7 cellular contexts compared by ENCODE assay signal in the genomic region with DNA sequence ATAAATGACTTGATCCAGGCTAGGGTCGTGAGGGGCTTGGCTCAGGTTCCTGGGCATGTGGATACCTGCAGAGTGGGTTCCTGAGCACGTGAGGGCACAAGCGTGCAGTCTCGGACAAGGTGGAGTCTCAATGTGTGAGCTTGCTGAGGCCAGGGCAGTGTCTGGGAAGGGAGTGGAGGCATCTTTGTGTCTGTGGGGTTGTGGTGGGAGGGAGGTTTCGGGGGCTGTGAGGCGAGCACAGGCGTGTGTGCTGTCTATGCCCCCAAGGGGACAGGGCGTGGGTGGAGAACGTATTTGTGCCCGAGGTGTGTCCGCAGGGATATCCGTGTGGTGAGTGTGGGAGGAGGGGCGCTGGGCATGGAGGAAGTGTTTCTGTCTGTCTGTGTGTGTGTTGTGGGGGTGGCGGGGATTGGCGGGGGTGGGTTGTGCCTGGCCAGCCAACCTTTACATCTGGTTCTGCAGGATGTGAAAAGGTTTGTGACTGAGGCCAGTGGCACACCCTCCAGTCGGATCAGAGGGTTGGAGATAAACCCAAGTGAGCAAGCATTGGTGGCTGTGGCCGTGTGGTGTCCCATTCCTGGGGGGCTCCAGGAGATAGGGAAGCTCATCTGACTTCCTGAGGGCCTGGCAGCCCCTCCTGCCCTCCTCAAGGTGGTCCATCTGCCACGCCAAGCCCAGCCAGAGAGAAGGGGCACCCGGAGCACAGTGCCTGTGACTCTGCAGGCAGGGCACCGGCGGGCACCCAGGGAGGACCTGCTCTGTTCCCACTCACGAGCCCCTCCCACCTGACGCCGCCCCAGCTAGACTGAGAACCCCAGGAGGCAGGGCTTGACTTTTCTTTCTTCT. TPM values are rescaled to one million over a fixed set of nuclear protein-coding genes. Genes with fewer than 3 reads are reported as not detected.
DNase-seq lines count a peak whose midpoint lies in the region; ATAC-seq, FAIRE-seq and TF ChIP-seq lines count a peak whose summit lies in the region.

No MANE protein-coding gene starts in this region.

- TF ChIP-seq RAD21 in GM12878 (IDR thresholded peaks at IDR 0.05; ENCODE audit: insufficient read depth, low read depth, low read length) = no peak

- no peaks in the 10 kb centered on the region for H3K27me3 Mint-ChIP-seq in memory B cell

- BruUV-seq in GM12878 (replicated peaks; lab: Mats Ljungman, UMichigan) = no TSS peak

- peaks cover 45% of the 10 kb centered on the region for H3K4me1 Mint-ChIP-seq in memory B cell

- H3K9me3 Mint-ChIP-seq in memory B cell = no peaks in the 10 kb centered on the region

- WGBS in GM12878 (ENCODE audit: insufficient coverage, insufficient replicate concordance, low lambda C conversion rate, missing lambda C conversion rate) = 6% methylated on average over 24 of the region's 24 CpGs
- whole genome bisulfite sequencing in aorta, 2 donors = 71 to 82% methylated on average over 24 of the region's 24 CpGs

- H4K20me1 ChIP-seq in Karpas-422 (ENCODE audit: insufficient read depth, low read depth, low read length) (no peaks in the 10 kb centered on the region), GM12878 (ENCODE audit: control insufficient read depth, insufficient read depth) (no peaks in the 10 kb centered on the region)

- H3K36me3 ChIP-seq in Karpas-422 (ENCODE audit: insufficient read depth, low read length) (no peaks in the 10 kb centered on the region), GM12878 (ENCODE audit: control insufficient read depth in 2 of 2, insufficient read depth in 2 of 2, low read length in 1 of 2) (no peaks in the 10 kb centered on the region), aorta (ENCODE audit: control insufficient read depth in 1 of 2, insufficient read depth in 2 of 2, low read length in 1 of 2) (no peaks in the 10 kb centered on the region)

- RAD21 ChIA-PET in GM12878 (lab: Charles Lee; ENCODE audit: unreplicated experiment) = interaction anchor here (0.7 to 5.9 kb wide), 14 partner anchors 10 to 315 kb away, joined by 3 to 70 read pairs (median 6); partner anchors contain the start of gene ZFP36L2

- H2AFZ ChIP-seq in Karpas-422 (ENCODE audit: low read length) (peak overlapping the region; percentile 49; the same call in 1 of the 2 replicates), GM12878 (ENCODE audit: control insufficient read depth, low read depth, low read length) (peak overlapping the region; percentile 56)

- H3K27me3 ChIP-seq in Karpas-422 (ENCODE audit: low read length) (no peaks in the 10 kb centered on the region), GM12878 (replicated peaks in 1 of 2; ENCODE audit: control insufficient read depth in 2 of 2, insufficient read depth in 2 of 2, low read length in 1 of 2) (no peaks in the 10 kb centered on the region; a peak in 1 of 4 replicates), aorta (ENCODE audit: control insufficient read depth in 1 of 2, insufficient read depth in 2 of 2, low read length in 1 of 2) (no peaks in the 10 kb centered on the region)

- peak overlapping the region; percentile 39 for H3K9ac ChIP-seq in Karpas-422 (ENCODE audit: low read length)
- H3K9ac ChIP-seq in GM12878 (ENCODE audit: control insufficient read depth, insufficient read depth, low read length) = no peak overlapping the region

- H3K4me3 Mint-ChIP-seq in memory B cell = peak overlapping the region; percentile 77

- peak in 1 of 2 experiments; percentile 61; a peak in 2 of 4 replicates for TF ChIP-seq EP300 in GM12878 (IDR thresholded peaks at IDR 0.05; ENCODE audit: borderline replicate concordance in 1 of 2, control insufficient read depth in 1 of 2, low read depth in 2 of 2, low read length in 2 of 2)

- no peak for TF ChIP-seq CTCF in GM12878 (IDR thresholded peaks at IDR 0.05 in 2 of 3, conservative IDR thresholded peaks at IDR 0.05 in 1 of 3; ENCODE audit: control insufficient read depth in 2 of 3, extremely low read depth in 1 of 3, insufficient read depth in 1 of 3, low read depth in 3 of 3, low read length in 3 of 3)

- in situ Hi-C loops in GM12878 (cut with MboI) = no loop called here

- H3K4me1 ChIP-seq in Karpas-422 (ENCODE audit: low read length) = peaks cover 13% of the 10 kb centered on the region
- peaks cover 30% of the 10 kb centered on the region for H3K4me1 ChIP-seq in GM12878 (ENCODE audit: control insufficient read depth, insufficient read depth, low read length)
- H3K4me1 ChIP-seq in aorta (ENCODE audit: control insufficient read depth in 1 of 2, insufficient read depth in 2 of 2, low read length in 2 of 2) = no peaks in the 10 kb centered on the region

- FAIRE-seq in GM12878 (lab: Jason Lieb, UNC) = peak; percentile 70

- intact Hi-C loops in GM12878 (cut with micrococcal nuclease; ENCODE audit: unreplicated experiment) (no loop called here), aorta (cut with DNase I) (no loop called here), posterior vena cava (cut with DNase I) (no loop called here)

- no peaks in the 10 kb centered on the region for H3K9me2 ChIP-seq in Karpas-422 (replicated peaks; ENCODE audit: insufficient read depth, low read length)

- TF ChIP-seq POLR2A in GM12878 (IDR thresholded peaks at IDR 0.05; ENCODE audit: low read depth, low read length) = no peak

- ATAC-seq in GM19397 (IDR thresholded peaks at IDR 0.05; ENCODE audit: unreplicated experiment) (peak; percentile 42), GM12878 (peak; percentile 76), memory B cell (ENCODE audit: low read depth) (peak; percentile 67), aorta (ENCODE audit: low FRiP score) (peak; percentile 33)

- no peak for DNase-seq in Karpas-422
- DNase-seq in GM12878 (ENCODE audit: low read depth, low spot score) = peak; percentile 77
- DNase-seq in memory B cell (ENCODE audit: low spot score in 2 of 2) = peak; percentile 47 to 51
- DNase-seq in aorta = peak in 1 of 2 donors; percentile 62
- no peak for DNase-seq in posterior vena cava (ENCODE audit: low spot score)
- DNase-seq in central memory CD4-positive, alpha-beta T cell = no peak

- SMC1A ChIA-PET in GM12878 (lab: Charles Lee; ENCODE audit: uncharacterized antibody, unreplicated experiment) = interaction anchor here (0.6 to 10.8 kb wide), 10 partner anchors 8 to 315 kb away, joined by 3 to 147 read pairs (median 4); partner anchors contain the start of gene ZFP36L2

- H3K4me2 ChIP-seq in Karpas-422 (ENCODE audit: low read depth, low read length, poor library complexity, severe bottlenecking) = peak overlapping the region; percentile 7
- peak overlapping the region; percentile 92 for H3K4me2 ChIP-seq in GM12878 (ENCODE audit: control insufficient read depth, insufficient read depth)

- H3K9me3 ChIP-seq in Karpas-422 (ENCODE audit: low read length) (no peaks in the 10 kb centered on the region), GM12878 (replicated peaks; ENCODE audit: control insufficient read depth, insufficient read depth, low read length) (no peaks in the 10 kb centered on the region), aorta (ENCODE audit: control insufficient read depth, low read length) (no peaks in the 10 kb centered on the region)

- H3K79me2 ChIP-seq in Karpas-422 (ENCODE audit: low read length) = no peaks in the 10 kb centered on the region
- H3K79me2 ChIP-seq in GM12878 (ENCODE audit: control insufficient read depth, insufficient read depth, low read length) = no peaks in the 10 kb centered on the region

- H3K27ac Mint-ChIP-seq in memory B cell = peak overlapping the region; percentile 91

- no peaks in the 10 kb centered on the region for H3K36me3 Mint-ChIP-seq in memory B cell

- H3K27ac ChIP-seq in Karpas-422 (ENCODE audit: low read length) (no peak overlapping the region), GM12878 (ENCODE audit: control insufficient read depth, insufficient read depth) (no peak overlapping the region), aorta (ENCODE audit: low read depth in 1 of 2, low read length in 2 of 2) (no peak overlapping the region)

- CTCF ChIA-PET in GM12878 (lab: Yijun Ruan, JAX) = interaction anchor here (0.6 to 8.6 kb wide), 13 partner anchors 9 to 315 kb away, joined by 3 to 103 read pairs (median 4); partner anchors contain the start of gene ZFP36L2

- H3K4me3 ChIP-seq in Karpas-422 (ENCODE audit: low read length) (no peak overlapping the region), GM12878 (no peak overlapping the region; the same call in 1 of the 2 replicates), aorta (ENCODE audit: low read length in 2 of 2) (no peak overlapping the region)

- POLR2A ChIA-PET in GM12878 (lab: Charles Lee) = interaction anchor here (0.6 to 2.0 kb wide), 8 partner anchors 10 to 58 kb away, joined by 3 to 7 read pairs (median 6); partner anchors contain the start of gene ZFP36L2

TF ChIP-seq in GM12878, 131 proteins besides CTCF, POLR2A, EP300 and RAD21 (continues in another document):
- TF ChIP-seq, protein P1, sequence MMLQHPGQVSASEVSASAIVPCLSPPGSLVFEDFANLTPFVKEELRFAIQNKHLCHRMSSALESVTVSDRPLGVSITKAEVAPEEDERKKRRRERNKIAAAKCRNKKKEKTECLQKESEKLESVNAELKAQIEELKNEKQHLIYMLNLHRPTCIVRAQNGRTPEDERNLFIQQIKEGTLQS (IDR thresholded peaks at IDR 0.05; ENCODE audit: borderline replicate concordance, extremely low read depth, low read depth, low read length) = no peak
- no peak for TF ChIP-seq NR2C2 (IDR thresholded peaks at IDR 0.05; ENCODE audit: borderline replicate concordance, control insufficient read depth, insufficient read length, low read depth)

RNA-seq across cellular contexts. Expression of gene ZFP36L2, which starts 57.1 kb away (rescaled TPM):
- total RNA-seq in Karpas-422 (2014; rRNA removed; shearing (Covaris generic); ENCODE audit: low replicate concordance) = 4.0 and 10.6 TPM in 2 replicates
- total RNA-seq in GM12878 (2013; cell fraction: nucleolus; rRNA removed) = 8.2 and 9.1 TPM in 2 replicates
- total RNA-seq in GM12878 (2014; rRNA removed) = 3.9 and 4.9 TPM in 2 replicates
- total RNA-seq in GM12878 (2014; rRNA removed; fragmentation: Illumina TruSeq; extraction: Trizol) = 4.0 and 4.3 TPM in 2 replicates
- total RNA-seq in GM12878 (2021) = 58.0 and 64.9 TPM in 2 replicates
- 14.3 TPM for polyA plus RNA-seq in GM12878 (2011; ENCODE audit: low read depth)
- 12.8 and 16.0 TPM in 2 replicates for polyA plus RNA-seq in GM12878 (2011; rRNA removed)
- polyA plus RNA-seq in GM12878 (2011; cell fraction: cytosol; rRNA removed) = 7.2 TPM in 2 replicates
- polyA plus RNA-seq in GM12878 (2011; cell fraction: nucleus; rRNA removed) = 16.1 and 27.5 TPM in 2 replicates
- polyA plus RNA-seq in GM12878 (2012) = 30.3 and 31.6 TPM in 2 replicates
- polyA plus RNA-seq in GM12878 (2014; fragmentation: Illumina TruSeq; extraction: Trizol) = 17.4 and 22.0 TPM in 2 replicates
- polyA plus RNA-seq in GM12878 (2014; fragmentation: Nextera tagmentation; extraction: Ambion mirVana) = 10 to 100 TPM; 25.5 to 43.3 TPM
- 21.7 and 28.8 TPM in 2 replicates for polyA plus RNA-seq in GM12878 (2014; rRNA removed)
- polyA plus RNA-seq in GM12878 (2016; fragmentation: Nextera tagmentation; extraction: Ambion mirVana) = 10 to 100 TPM in 1 of 2 experiments, 1 to 10 TPM in 1; 8.8 to 54.6 TPM
- polyA minus RNA-seq in GM12878 (2011; rRNA and poly(A)+ RNA removed) = 4.1 and 5.2 TPM in 2 replicates
- 21.9 and 27.0 TPM in 2 replicates for polyA minus RNA-seq in GM12878 (2011; cell fraction: cytosol; rRNA and poly(A)+ RNA removed)
- 9.4 and 21.8 TPM in 2 replicates for polyA minus RNA-seq in GM12878 (2011; cell fraction: nucleus; rRNA and poly(A)+ RNA removed)
- 100 to 1,000 TPM; 180 to 231 TPM for total RNA-seq in aorta
- polyA plus RNA-seq in aorta = 100 to 1,000 TPM in 1 of 2 donors, 10 to 100 TPM in 1; 71.9 to 118 TPM
- total RNA-seq in posterior vena cava = 100 to 1,000 TPM; 123 to 148 TPM

Comparison
In these comparisons a context has a peak if more than half of its experiments do, and no peak if none do; other contexts are left out.
1. DNase-seq: peak in GM12878 (single experiment) and memory B cell (2 of 2); none in Karpas-422 (single experiment), posterior vena cava (single experiment) and central memory CD4-positive, alpha-beta T cell (single experiment).
2. Peak in every context shown above with its lines, with median percentiles within 50 percentile points of each other: ATAC-seq.